11 cellular contexts compared by ENCODE assay signal in genomic region chr7:6715898-6716297, GRCh38. TPM values are rescaled to one million over a fixed set of nuclear protein-coding genes. Genes with fewer than 3 reads are reported as not detected.
"Had no signal": no experiment of that assay in that cellular context is flagged by ENCODE, and none has a peak within 500 bp of the region (broad histone marks: within the 10 kb centered on the region; RNA-seq: fewer than 3 reads in every experiment).

No MANE protein-coding gene starts in this region.

RNA-seq across cellular contexts. Expression of gene RSPH10B2, which starts 38.0 kb away (rescaled TPM):
- total RNA-seq: hepatocyte, kidney epithelial cell, left cardiac atrium, left lobe of liver, left ventricle myocardium inferior, left ventricle myocardium superior, mammary epithelial cell, mesenteric fat pad had no signal
- polyA plus RNA-seq: hepatocyte; immature natural killer cell; keratinocyte; mammary epithelial cell; naive thymus-derived CD4-positive, alpha-beta T cell had no signal
